Comparison of ENCODE assay signal across 1 cellular context in the genomic region with DNA sequence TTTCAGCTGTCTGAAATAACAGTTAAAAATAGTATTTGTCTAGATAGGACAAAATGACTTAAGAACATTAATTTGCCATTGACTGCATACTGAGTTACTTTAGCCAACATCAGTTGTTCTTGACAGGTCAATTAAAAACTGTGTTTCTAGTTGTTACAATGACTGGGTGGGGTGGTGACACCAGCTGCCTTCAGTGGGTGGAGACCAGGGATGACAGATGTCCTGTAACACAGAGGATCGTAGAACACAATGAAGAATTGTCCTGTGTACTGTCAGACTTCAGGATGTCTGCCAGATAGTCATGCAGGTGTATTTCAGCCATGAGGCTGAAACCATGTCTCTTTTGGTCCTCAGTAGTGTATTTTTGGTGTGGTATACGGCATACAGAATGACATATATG.
TF ChIP-seq lines count a peak whose summit lies in the region.

No MANE protein-coding gene starts in this region.

TF ChIP-seq in K562, 482 proteins besides CTCF, POLR2A, EP300 and RAD21:
- TF ChIP-seq, protein P1, sequence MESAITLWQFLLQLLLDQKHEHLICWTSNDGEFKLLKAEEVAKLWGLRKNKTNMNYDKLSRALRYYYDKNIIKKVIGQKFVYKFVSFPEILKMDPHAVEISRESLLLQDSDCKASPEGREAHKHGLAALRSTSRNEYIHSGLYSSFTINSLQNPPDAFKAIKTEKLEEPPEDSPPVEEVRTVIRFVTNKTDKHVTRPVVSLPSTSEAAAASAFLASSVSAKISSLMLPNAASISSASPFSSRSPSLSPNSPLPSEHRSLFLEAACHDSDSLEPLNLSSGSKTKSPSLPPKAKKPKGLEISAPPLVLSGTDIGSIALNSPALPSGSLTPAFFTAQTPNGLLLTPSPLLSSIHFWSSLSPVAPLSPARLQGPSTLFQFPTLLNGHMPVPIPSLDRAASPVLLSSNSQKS (CRISPR knock-in tag; IDR thresholded peaks at IDR 0.05) = no peak
- TF ChIP-seq, protein P2, sequence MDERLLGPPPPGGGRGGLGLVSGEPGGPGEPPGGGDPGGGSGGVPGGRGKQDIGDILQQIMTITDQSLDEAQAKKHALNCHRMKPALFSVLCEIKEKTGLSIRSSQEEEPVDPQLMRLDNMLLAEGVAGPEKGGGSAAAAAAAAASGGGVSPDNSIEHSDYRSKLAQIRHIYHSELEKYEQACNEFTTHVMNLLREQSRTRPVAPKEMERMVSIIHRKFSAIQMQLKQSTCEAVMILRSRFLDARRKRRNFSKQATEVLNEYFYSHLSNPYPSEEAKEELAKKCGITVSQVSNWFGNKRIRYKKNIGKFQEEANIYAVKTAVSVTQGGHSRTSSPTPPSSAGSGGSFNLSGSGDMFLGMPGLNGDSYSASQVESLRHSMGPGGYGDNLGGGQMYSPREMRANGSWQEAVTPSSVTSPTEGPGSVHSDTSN (CRISPR knock-in tag; IDR thresholded peaks at IDR 0.05; ENCODE audit: low read depth) = no peak
- TF ChIP-seq, protein P2 (tag; conservative IDR thresholded peaks at IDR 0.05; ENCODE audit: low read depth) = peak; percentile 45
TF ChIP-seq in K562: peak in this region for 1.
